Comparison of ENCODE assay signal across 1 cellular context in genomic region chr19:54448037-54448773, GRCh38.
TF ChIP-seq lines count a peak whose summit lies in the region.

No MANE protein-coding gene starts in this region.

TF ChIP-seq in K562, 482 proteins besides CTCF, POLR2A, EP300 and RAD21 (continued from another document and continues in another):
- TF ChIP-seq USF2 (CRISPR knock-in tag; IDR thresholded peaks at IDR 0.05) (no peak), ZNF764 (CRISPR knock-in tag; IDR thresholded peaks at IDR 0.05; ENCODE audit: low read depth) (no peak), SRSF3 (IDR thresholded peaks at IDR 0.05; ENCODE audit: insufficient read depth, low read length) (no peak), THRAP3 (IDR thresholded peaks at IDR 0.05; ENCODE audit: borderline replicate concordance) (no peak), NFIX (CRISPR knock-in tag; IDR thresholded peaks at IDR 0.05; ENCODE audit: low read depth) (no peak), DPF2 (IDR thresholded peaks at IDR 0.05) (no peak; the same call in 1 of the 2 replicates), TBP (optimal IDR thresholded peaks at IDR 0.05; ENCODE audit: low read depth, low read length) (no peak), CEBPB (tag; IDR thresholded peaks at IDR 0.05) (no peak), DNMT1 (IDR thresholded peaks at IDR 0.05) (0 out of 2 replicates have a peak, but pooled peaks have one; percentile 78), NCOR1 (IDR thresholded peaks at IDR 0.05) (peak; percentile 3; the same call in 1 of the 2 replicates), SAP30 (IDR thresholded peaks at IDR 0.05; ENCODE audit: borderline replicate concordance, insufficient read depth, low read depth, low read length, poor library complexity, severe bottlenecking) (peak; percentile 60), CC2D1A (IDR thresholded peaks at IDR 0.05) (no peak), ZNF778 (CRISPR knock-in tag; IDR thresholded peaks at IDR 0.05) (no peak), ETV1 (tag; conservative IDR thresholded peaks at IDR 0.05; ENCODE audit: low read depth) (no peak), SAFB (IDR thresholded peaks at IDR 0.05; ENCODE audit: borderline replicate concordance, low read depth, low read length) (no peak), ZNF395 (CRISPR knock-in tag; IDR thresholded peaks at IDR 0.05) (no peak), ZNF143 (CRISPR knock-in tag; IDR thresholded peaks at IDR 0.05) (peak; percentile 30; the same call in 1 of the 2 replicates), E2F6 (IDR thresholded peaks at IDR 0.05; ENCODE audit: borderline replicate concordance in 1 of 2, extremely low read depth in 1 of 2, insufficient read depth in 1 of 2, insufficient read length in 1 of 2, low read depth in 1 of 2, low read length in 1 of 2, poor library complexity in 1 of 2, severe bottlenecking in 1 of 2) (no peak), ELF2 (CRISPR knock-in tag; IDR thresholded peaks at IDR 0.05) (peak; percentile 31; the same call in 1 of the 2 replicates), PHTF2 (CRISPR knock-in tag; IDR thresholded peaks at IDR 0.05) (no peak), PHF21A (IDR thresholded peaks at IDR 0.05; ENCODE audit: borderline replicate concordance, low read depth) (no peak), FIP1L1 (IDR thresholded peaks at IDR 0.05; ENCODE audit: low read depth, low read length, poor library complexity, severe bottlenecking) (no peak), GTF3C2 (IDR thresholded peaks at IDR 0.05; ENCODE audit: borderline replicate concordance, extremely low read depth, insufficient read length) (no peak), EZH2 (IDR thresholded peaks at IDR 0.05; ENCODE audit: borderline replicate concordance, low read depth, low read length) (no peak), PTTG1 (tag; IDR thresholded peaks at IDR 0.05; ENCODE audit: low read depth) (no peak), CREB1 (IDR thresholded peaks at IDR 0.05) (no peak), CREB1 (CRISPR knock-in tag; IDR thresholded peaks at IDR 0.05) (no peak), ZNF354B (CRISPR knock-in tag; IDR thresholded peaks at IDR 0.05) (no peak), RHOXF2B (CRISPR knock-in tag; conservative IDR thresholded peaks at IDR 0.05) (no peak), BMI1 (IDR thresholded peaks at IDR 0.05; ENCODE audit: low read length) (no peak), ZNF507 (tag; conservative IDR thresholded peaks at IDR 0.05) (no peak), SPI1 (IDR thresholded peaks at IDR 0.05; ENCODE audit: borderline replicate concordance, low read depth, low read length) (peak; percentile 12; the same call in 1 of the 2 replicates), RUNX1 (IDR thresholded peaks at IDR 0.05; ENCODE audit: low read depth) (no peak), SETDB1 (IDR thresholded peaks at IDR 0.05; ENCODE audit: low read length) (no peak), PHF8 (IDR thresholded peaks at IDR 0.05; ENCODE audit: borderline replicate concordance, low read length) (no peak), SLC30A9 (CRISPR knock-in tag; IDR thresholded peaks at IDR 0.05) (no peak), ERF (CRISPR knock-in tag; IDR thresholded peaks at IDR 0.05) (no peak), MIER1 (IDR thresholded peaks at IDR 0.05; ENCODE audit: low read depth) (0 out of 2 replicates have a peak, but pooled peaks have one; percentile 29), MAX (CRISPR knock-in tag; IDR thresholded peaks at IDR 0.05) (no peak; the same call in 1 of the 2 replicates), BRCA1 (IDR thresholded peaks at IDR 0.05) (no peak), BRCA1 (CRISPR knock-in tag; IDR thresholded peaks at IDR 0.05) (no peak), ZNF274 (IDR thresholded peaks at IDR 0.05; ENCODE audit: borderline replicate concordance, low read depth, low read length) (no peak), SMAD3 (CRISPR knock-in tag; conservative IDR thresholded peaks at IDR 0.05) (no peak), RBM17 (IDR thresholded peaks at IDR 0.05; ENCODE audit: borderline replicate concordance, low read depth, low read length) (no peak), NKRF (IDR thresholded peaks at IDR 0.05; ENCODE audit: borderline replicate concordance) (peak; percentile 74; the same call in 1 of the 2 replicates), MCM3 (IDR thresholded peaks at IDR 0.05) (no peak), C11orf30 (IDR thresholded peaks at IDR 0.05; ENCODE audit: low read depth) (no peak), SMAD4 (CRISPR knock-in tag; conservative IDR thresholded peaks at IDR 0.05) (no peak), MAZ (CRISPR knock-in tag; conservative IDR thresholded peaks at IDR 0.05 in 1 of 2, IDR thresholded peaks at IDR 0.05 in 1 of 2) (peak in 1 of 2 experiments; percentile 64; a peak in 2 of 4 replicates), ZNF431 (CRISPR knock-in tag; IDR thresholded peaks at IDR 0.05) (0 out of 2 replicates have a peak, but pooled peaks have one; percentile 61), CHD1 (IDR thresholded peaks at IDR 0.05; ENCODE audit: low read length) (peak; percentile 81), VEZF1 (CRISPR knock-in tag; IDR thresholded peaks at IDR 0.05) (peak; percentile 59), STAG1 (CRISPR knock-in tag; IDR thresholded peaks at IDR 0.05; ENCODE audit: borderline replicate concordance) (no peak), ARNT (IDR thresholded peaks at IDR 0.05) (peak in 1 of 2 experiments; percentile 72; a peak in 2 of 4 replicates), LARP7 (IDR thresholded peaks at IDR 0.05) (no peak), SFPQ (IDR thresholded peaks at IDR 0.05; ENCODE audit: low read depth, low read length) (no peak), STAT5A (IDR thresholded peaks at IDR 0.05; ENCODE audit: borderline replicate concordance, low read length) (no peak), ZBTB12 (CRISPR knock-in tag; IDR thresholded peaks at IDR 0.05) (no peak), RFX7 (CRISPR knock-in tag; IDR thresholded peaks at IDR 0.05) (no peak), ZNF551 (CRISPR knock-in tag; IDR thresholded peaks at IDR 0.05) (no peak), XRCC5 (IDR thresholded peaks at IDR 0.05; ENCODE audit: low read depth, low read length) (no peak), XRCC3 (IDR thresholded peaks at IDR 0.05) (no peak), HDAC2 (IDR thresholded peaks at IDR 0.05) (no peak; the same call in 1 of the 2 replicates), KLF13 (tag; IDR thresholded peaks at IDR 0.05; ENCODE audit: borderline replicate concordance, low read depth) (no peak), ZNF175 (CRISPR knock-in tag; IDR thresholded peaks at IDR 0.05; ENCODE audit: low read depth) (no peak; the same call in 1 of the 2 replicates), ZNF699 (CRISPR knock-in tag; IDR thresholded peaks at IDR 0.05; ENCODE audit: insufficient replicate concordance) (no peak), PYGO2 (tag; IDR thresholded peaks at IDR 0.05) (no peak), CREBBP (IDR thresholded peaks at IDR 0.05; ENCODE audit: low read depth, low read length) (no peak), ZNF445 (CRISPR knock-in tag; IDR thresholded peaks at IDR 0.05; ENCODE audit: low read depth) (no peak), ESRRB (CRISPR knock-in tag; IDR thresholded peaks at IDR 0.05; ENCODE audit: borderline replicate concordance) (no peak), HEY1 (CRISPR knock-in tag; IDR thresholded peaks at IDR 0.05; ENCODE audit: borderline replicate concordance) (no peak), ELF1 (tag; IDR thresholded peaks at IDR 0.05) (peak; percentile 90)
